In the genomic region with DNA sequence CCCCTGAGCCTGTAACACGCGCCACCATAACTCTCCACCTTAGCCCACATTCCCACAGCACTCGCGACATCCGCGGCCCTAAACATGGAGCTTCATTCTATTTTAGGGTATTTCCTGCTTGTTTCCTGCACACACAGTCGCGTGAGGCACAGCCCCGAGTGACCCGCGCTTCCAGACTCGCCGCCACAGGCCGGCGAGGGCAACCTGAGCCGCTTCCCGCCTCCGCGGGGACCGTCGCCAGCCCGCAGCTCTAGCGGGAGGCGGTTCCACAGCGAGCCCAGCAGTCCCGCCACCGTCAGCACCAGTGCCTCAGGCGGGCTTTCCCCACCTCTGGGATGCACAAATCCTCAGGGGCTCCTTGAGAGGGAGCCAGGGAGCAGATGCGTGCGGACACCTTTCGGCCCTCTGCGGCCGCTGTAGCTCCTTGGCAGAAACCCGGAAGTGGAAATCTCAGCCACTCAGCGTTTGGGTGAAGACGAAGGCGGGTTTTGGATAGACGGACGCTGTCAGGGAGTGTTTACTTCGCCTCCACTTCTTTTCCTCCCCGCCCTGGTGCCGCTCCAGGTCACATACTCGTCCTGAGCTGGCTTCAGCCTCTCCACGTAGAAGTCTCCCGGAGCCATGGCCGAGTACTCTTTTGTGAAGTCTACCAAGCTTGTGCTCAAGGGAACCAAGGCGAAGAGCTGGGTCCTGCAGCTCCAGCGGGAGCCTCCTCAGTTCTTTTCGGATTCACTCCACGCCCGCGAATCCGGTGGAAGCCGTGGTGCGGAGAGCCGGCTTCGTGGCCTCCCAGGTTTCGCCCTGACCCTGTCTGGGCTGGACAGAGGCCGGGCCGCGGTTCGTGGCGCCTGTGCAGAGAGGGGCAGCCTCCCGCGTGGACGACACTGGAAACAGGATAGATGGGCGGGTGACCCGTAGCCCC, we compare ENCODE assay signal across 1 cellular context.
TF ChIP-seq lines count a peak whose summit lies in the region.

No MANE protein-coding gene starts in this region.

TF ChIP-seq in GM23338, 12 proteins besides CTCF, POLR2A, EP300 and RAD21 (continued from another document):
- TF ChIP-seq, protein P1, sequence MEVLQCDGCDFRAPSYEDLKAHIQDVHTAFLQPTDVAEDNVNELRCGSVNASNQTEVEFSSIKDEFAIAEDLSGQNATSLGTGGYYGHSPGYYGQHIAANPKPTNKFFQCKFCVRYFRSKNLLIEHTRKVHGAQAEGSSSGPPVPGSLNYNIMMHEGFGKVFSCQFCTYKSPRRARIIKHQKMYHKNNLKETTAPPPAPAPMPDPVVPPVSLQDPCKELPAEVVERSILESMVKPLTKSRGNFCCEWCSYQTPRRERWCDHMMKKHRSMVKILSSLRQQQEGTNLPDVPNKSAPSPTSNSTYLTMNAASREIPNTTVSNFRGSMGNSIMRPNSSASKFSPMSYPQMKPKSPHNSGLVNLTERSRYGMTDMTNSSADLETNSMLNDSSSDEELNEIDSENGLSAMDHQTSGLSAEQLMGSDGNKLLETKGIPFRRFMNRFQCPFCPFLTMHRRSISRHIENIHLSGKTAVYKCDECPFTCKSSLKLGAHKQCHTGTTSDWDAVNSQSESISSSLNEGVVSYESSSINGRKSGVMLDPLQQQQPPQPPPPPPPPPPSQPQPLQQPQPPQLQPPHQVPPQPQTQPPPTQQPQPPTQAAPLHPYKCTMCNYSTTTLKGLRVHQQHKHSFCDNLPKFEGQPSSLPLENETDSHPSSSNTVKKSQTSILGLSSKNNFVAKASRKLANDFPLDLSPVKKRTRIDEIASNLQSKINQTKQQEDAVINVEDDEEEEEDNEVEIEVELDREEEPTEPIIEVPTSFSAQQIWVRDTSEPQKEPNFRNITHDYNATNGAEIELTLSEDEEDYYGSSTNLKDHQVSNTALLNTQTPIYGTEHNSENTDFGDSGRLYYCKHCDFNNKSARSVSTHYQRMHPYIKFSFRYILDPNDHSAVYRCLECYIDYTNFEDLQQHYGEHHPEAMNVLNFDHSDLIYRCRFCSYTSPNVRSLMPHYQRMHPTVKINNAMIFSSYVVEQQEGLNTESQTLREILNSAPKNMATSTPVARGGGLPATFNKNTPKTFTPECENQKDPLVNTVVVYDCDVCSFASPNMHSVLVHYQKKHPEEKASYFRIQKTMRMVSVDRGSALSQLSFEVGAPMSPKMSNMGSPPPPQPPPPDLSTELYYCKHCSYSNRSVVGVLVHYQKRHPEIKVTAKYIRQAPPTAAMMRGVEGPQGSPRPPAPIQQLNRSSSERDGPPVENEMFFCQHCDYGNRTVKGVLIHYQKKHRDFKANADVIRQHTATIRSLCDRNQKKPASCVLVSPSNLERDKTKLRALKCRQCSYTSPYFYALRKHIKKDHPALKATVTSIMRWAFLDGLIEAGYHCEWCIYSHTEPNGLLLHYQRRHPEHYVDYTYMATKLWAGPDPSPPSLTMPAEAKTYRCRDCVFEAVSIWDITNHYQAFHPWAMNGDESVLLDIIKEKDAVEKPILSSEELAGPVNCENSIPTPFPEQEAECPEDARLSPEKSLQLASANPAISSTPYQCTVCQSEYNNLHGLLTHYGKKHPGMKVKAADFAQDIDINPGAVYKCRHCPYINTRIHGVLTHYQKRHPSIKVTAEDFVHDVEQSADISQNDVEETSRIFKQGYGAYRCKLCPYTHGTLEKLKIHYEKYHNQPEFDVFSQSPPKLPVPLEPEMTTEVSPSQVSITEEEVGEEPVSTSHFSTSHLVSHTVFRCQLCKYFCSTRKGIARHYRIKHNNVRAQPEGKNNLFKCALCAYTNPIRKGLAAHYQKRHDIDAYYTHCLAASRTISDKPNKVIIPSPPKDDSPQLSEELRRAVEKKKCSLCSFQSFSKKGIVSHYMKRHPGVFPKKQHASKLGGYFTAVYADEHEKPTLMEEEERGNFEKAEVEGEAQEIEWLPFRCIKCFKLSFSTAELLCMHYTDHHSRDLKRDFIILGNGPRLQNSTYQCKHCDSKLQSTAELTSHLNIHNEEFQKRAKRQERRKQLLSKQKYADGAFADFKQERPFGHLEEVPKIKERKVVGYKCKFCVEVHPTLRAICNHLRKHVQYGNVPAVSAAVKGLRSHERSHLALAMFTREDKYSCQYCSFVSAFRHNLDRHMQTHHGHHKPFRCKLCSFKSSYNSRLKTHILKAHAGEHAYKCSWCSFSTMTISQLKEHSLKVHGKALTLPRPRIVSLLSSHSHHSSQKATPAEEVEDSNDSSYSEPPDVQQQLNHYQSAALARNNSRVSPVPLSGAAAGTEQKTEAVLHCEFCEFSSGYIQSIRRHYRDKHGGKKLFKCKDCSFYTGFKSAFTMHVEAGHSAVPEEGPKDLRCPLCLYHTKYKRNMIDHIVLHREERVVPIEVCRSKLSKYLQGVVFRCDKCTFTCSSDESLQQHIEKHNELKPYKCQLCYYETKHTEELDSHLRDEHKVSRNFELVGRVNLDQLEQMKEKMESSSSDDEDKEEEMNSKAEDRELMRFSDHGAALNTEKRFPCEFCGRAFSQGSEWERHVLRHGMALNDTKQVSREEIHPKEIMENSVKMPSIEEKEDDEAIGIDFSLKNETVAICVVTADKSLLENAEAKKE (CRISPR knock-in tag; IDR thresholded peaks at IDR 0.05): no peak
- TF ChIP-seq EZH2 (IDR thresholded peaks at IDR 0.05; ENCODE audit: low read depth, unreplicated experiment) (no peak), ZNF331 (CRISPR knock-in tag; IDR thresholded peaks at IDR 0.05; ENCODE audit: low read depth) (no peak), STAT1 (IDR thresholded peaks at IDR 0.05; ENCODE audit: unreplicated experiment) (no peak), CREB1 (CRISPR knock-in tag; IDR thresholded peaks at IDR 0.05; ENCODE audit: low read depth) (no peak), NANOG (IDR thresholded peaks at IDR 0.05; ENCODE audit: borderline replicate concordance) (no peak), EZH2phosphoT487 (IDR thresholded peaks at IDR 0.05; ENCODE audit: unreplicated experiment) (no peak), JUNB (IDR thresholded peaks at IDR 0.05; ENCODE audit: unreplicated experiment) (no peak), ETS1 (IDR thresholded peaks at IDR 0.05) (no peak), ZNF114 (CRISPR knock-in tag; IDR thresholded peaks at IDR 0.05) (no peak)
- TF ChIP-seq, protein P2, sequence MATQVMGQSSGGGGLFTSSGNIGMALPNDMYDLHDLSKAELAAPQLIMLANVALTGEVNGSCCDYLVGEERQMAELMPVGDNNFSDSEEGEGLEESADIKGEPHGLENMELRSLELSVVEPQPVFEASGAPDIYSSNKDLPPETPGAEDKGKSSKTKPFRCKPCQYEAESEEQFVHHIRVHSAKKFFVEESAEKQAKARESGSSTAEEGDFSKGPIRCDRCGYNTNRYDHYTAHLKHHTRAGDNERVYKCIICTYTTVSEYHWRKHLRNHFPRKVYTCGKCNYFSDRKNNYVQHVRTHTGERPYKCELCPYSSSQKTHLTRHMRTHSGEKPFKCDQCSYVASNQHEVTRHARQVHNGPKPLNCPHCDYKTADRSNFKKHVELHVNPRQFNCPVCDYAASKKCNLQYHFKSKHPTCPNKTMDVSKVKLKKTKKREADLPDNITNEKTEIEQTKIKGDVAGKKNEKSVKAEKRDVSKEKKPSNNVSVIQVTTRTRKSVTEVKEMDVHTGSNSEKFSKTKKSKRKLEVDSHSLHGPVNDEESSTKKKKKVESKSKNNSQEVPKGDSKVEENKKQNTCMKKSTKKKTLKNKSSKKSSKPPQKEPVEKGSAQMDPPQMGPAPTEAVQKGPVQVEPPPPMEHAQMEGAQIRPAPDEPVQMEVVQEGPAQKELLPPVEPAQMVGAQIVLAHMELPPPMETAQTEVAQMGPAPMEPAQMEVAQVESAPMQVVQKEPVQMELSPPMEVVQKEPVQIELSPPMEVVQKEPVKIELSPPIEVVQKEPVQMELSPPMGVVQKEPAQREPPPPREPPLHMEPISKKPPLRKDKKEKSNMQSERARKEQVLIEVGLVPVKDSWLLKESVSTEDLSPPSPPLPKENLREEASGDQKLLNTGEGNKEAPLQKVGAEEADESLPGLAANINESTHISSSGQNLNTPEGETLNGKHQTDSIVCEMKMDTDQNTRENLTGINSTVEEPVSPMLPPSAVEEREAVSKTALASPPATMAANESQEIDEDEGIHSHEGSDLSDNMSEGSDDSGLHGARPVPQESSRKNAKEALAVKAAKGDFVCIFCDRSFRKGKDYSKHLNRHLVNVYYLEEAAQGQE (IDR thresholded peaks at IDR 0.05; ENCODE audit: unreplicated experiment): no peak
